ENCODE assay signal across 24 cellular contexts in genomic region chr16:2852731-2853507, GRCh38. TPM values are rescaled to one million over a fixed set of nuclear protein-coding genes. Genes with fewer than 3 reads are reported as not detected.
"Had no signal": no experiment of that assay in that cellular context is flagged by ENCODE, and none has a peak within 500 bp of the region (broad histone marks: within the 10 kb centered on the region; RNA-seq: fewer than 3 reads in every experiment).

No MANE protein-coding gene starts in this region.

- H3K27ac Mint-ChIP-seq: activated CD4-positive, alpha-beta T cell treated with anti-CD3 and anti-CD28 coated beads, Interleukin-2, amount 10 ng/mL, durations not matched to agents 7 days and 5 days; activated naive CD4-positive, alpha-beta T cell treated with anti-CD3 and anti-CD28 coated beads, Interleukin-2, amount 10 ng/mL, durations not matched to agents 7 days and 5 days; immature natural killer cell; stimulated activated naive B cell treated with anti-CD40 and anti-IgM and Interleukin-4, amounts not matched to agents 10 μg/mL and 1 μg/mL and 100 μg/mL, for 72 hours; T-helper 1 cell treated with Interleukin-12 subunit alpha and Interleukin-12 subunit beta and Interleukin-4 antibody, amounts not matched to agents 30 μg/mL and 1 μg/mL, for 36 hours had no signal

- H3K27ac ChIP-seq: brain microvascular endothelial cell, colonic mucosa, left ventricle myocardium inferior, right lobe of liver had no signal

- H3K4me3 Mint-ChIP-seq: activated CD4-positive, alpha-beta T cell treated with anti-CD3 and anti-CD28 coated beads, Interleukin-2, amount 10 ng/mL, durations not matched to agents 7 days and 5 days; activated naive CD4-positive, alpha-beta T cell treated with anti-CD3 and anti-CD28 coated beads, Interleukin-2, amount 10 ng/mL, durations not matched to agents 7 days and 5 days; activated T-cell treated with anti-CD3 and anti-CD28 coated beads, Interleukin-2, amount 50 U/mL, for 4 hours; central memory CD8-positive, alpha-beta T cell; immature natural killer cell; stimulated activated naive B cell treated with anti-CD40 and anti-IgM and Interleukin-4, amounts not matched to agents 10 μg/mL and 1 μg/mL and 100 μg/mL, for 72 hours; T-helper 1 cell treated with Interleukin-12 subunit alpha and Interleukin-12 subunit beta and Interleukin-4 antibody, amounts not matched to agents 30 μg/mL and 1 μg/mL, for 36 hours had no signal

- H3K9me3 ChIP-seq: colonic mucosa, right lobe of liver had no signal

- H3K4me1 ChIP-seq: colonic mucosa, left ventricle myocardium inferior, right lobe of liver had no signal

- FAIRE-seq: frontal cortex, small intestine had no signal

- H3K9me3 Mint-ChIP-seq: central memory CD8-positive, alpha-beta T cell had no signal

- DNase-seq: activated CD4-positive, alpha-beta T cell treated with anti-CD3 and anti-CD28 coated beads, Interleukin-2, amount 10 ng/mL, durations not matched to agents 7 days and 5 days; activated CD8-positive, alpha-beta memory T cell treated with anti-CD3 and anti-CD28 coated beads, Interleukin-2, amount 50 U/mL, for 4 hours; activated naive CD4-positive, alpha-beta T cell treated with anti-CD3 and anti-CD28 coated beads, Interleukin-2, amount 10 ng/mL, durations not matched to agents 7 days and 5 days; activated T-cell treated with anti-CD3 and anti-CD28 coated beads, Interleukin-2, amount 50 U/mL, for 4 hours; aorta; brain microvascular endothelial cell; colonic mucosa; erythroblast; immature natural killer cell; kidney glomerular epithelial cell; left ventricle myocardium inferior; small intestine; stimulated activated CD4-positive, alpha-beta T cell treated with anti-CD3 and anti-CD28 coated beads, Interleukin-4, amount 100 ng/mL, for 4 hours; stimulated activated naive B cell treated with anti-CD40 and anti-IgM and Interleukin-4, amounts not matched to agents 10 μg/mL and 1 μg/mL and 100 μg/mL, for 72 hours had no signal

- H3K4me3 ChIP-seq: colonic mucosa, left ventricle myocardium inferior, right lobe of liver had no signal

- H3K36me3 ChIP-seq: brain microvascular endothelial cell, colonic mucosa, left ventricle myocardium inferior, right lobe of liver had no signal

- ATAC-seq: activated T-cell treated with anti-CD3 and anti-CD28 coated beads, Interleukin-2, amount 50 U/mL, for 4 hours; right lobe of liver; stimulated activated naive B cell treated with anti-CD40 and anti-IgM and Interleukin-4, amounts not matched to agents 10 μg/mL and 1 μg/mL and 100 μg/mL, for 72 hours had no signal

- H3K27me3 ChIP-seq: right lobe of liver had no signal

RNA-seq across cellular contexts. Expression of gene PRSS22, which starts 5.1 kb away (rescaled TPM):
- total RNA-seq: activated CD4-positive, alpha-beta T cell treated with anti-CD3 and anti-CD28 coated beads, Interleukin-2, amount 10 ng/mL, durations not matched to agents 7 days and 5 days; aorta; frontal cortex; left ventricle myocardium inferior; myocyte; omental fat pad; pulmonary artery endothelial cell had no signal
- polyA plus RNA-seq: neural cell had no signal

RNA-seq across cellular contexts. Expression of gene ZG16B, which starts 22.8 kb away (rescaled TPM):
- total RNA-seq: frontal cortex, myocyte had no signal
- polyA plus RNA-seq: neural cell had no signal

RNA-seq across cellular contexts. Expression of gene PRSS21, which starts 35.9 kb away (rescaled TPM):
- total RNA-seq: aorta, frontal cortex, left ventricle myocardium inferior, myocyte, right lobe of liver had no signal
- polyA plus RNA-seq: aorta, neural cell had no signal

RNA-seq across cellular contexts. Expression of gene PRSS41, which starts 54.6 kb away (rescaled TPM):
- total RNA-seq: activated CD4-positive, alpha-beta T cell treated with anti-CD3 and anti-CD28 coated beads, Interleukin-2, amount 10 ng/mL, durations not matched to agents 7 days and 5 days; activated T-cell treated with anti-CD3 and anti-CD28 coated beads, Interleukin-2, amount 50 U/mL, for 4 hours; aorta; colonic mucosa; frontal cortex; left ventricle myocardium inferior; myocyte; omental fat pad; pulmonary artery endothelial cell; right lobe of liver; ureter had no signal
- polyA plus RNA-seq: aorta, immature natural killer cell, neural cell, small intestine, thymus had no signal
